Comparison of ENCODE assay signal across 26 cellular contexts in the genomic region with DNA sequence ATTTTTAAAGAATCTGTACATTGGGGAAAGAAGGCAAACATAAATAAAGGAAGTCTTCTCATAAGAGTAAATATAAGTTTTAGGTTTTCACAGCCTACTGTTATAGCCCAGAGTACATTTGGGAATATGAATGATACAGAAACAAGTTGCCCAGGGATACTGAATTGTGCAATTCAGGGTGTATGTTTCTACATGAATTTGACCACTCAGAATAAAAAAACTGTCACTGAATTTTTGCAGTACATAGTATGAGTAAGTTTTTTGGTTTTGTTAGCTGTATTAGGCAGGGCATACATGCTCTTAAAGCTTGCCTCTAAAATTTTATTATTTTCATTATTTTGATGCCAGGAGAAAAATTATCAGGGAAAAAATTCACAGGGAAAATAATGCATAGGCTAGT. TPM values are rescaled to one million over a fixed set of nuclear protein-coding genes. Genes with fewer than 3 reads are reported as not detected.
DNase-seq lines count a peak whose midpoint lies in the region; ATAC-seq and TF ChIP-seq lines count a peak whose summit lies in the region.
"Had no signal": no experiment of that assay in that cellular context is flagged by ENCODE, and none has a peak within 500 bp of the region (broad histone marks: within the 10 kb centered on the region; RNA-seq: fewer than 3 reads in every experiment).

No MANE protein-coding gene starts in this region.

- H3K4me2 ChIP-seq in Karpas-422 (ENCODE audit: low read depth, low read length, poor library complexity, severe bottlenecking), result no peak overlapping the region
- H3K4me2 ChIP-seq: PC-9 had no signal

- H3K27ac ChIP-seq in foreskin keratinocyte (no peak overlapping the region), Karpas-422 (ENCODE audit: low read length) (no peak overlapping the region)
- H3K27ac ChIP-seq: PC-9, upper lobe of left lung had no signal

- H3K9me2 ChIP-seq in Karpas-422 (replicated peaks; ENCODE audit: insufficient read depth, low read length), result no peaks in the 10 kb centered on the region

- no peaks in the 10 kb centered on the region for H3K9me3 ChIP-seq in Karpas-422 (ENCODE audit: low read length)
- H3K9me3 ChIP-seq: upper lobe of left lung had no signal

- H2AFZ ChIP-seq in Karpas-422 (ENCODE audit: low read length), result no peak overlapping the region
- H2AFZ ChIP-seq: PC-9 had no signal

- H3K9ac ChIP-seq in Karpas-422 (ENCODE audit: low read length), result no peak overlapping the region

- no peaks in the 10 kb centered on the region for H3K36me3 ChIP-seq in Karpas-422 (ENCODE audit: insufficient read depth, low read length)
- H3K36me3 ChIP-seq: upper lobe of left lung had no signal

- no peak for TF ChIP-seq CTCF in choroid plexus epithelial cell (conservative IDR thresholded peaks at IDR 0.05; ENCODE audit: low read depth, low read length)
- no peak for TF ChIP-seq CTCF in foreskin keratinocyte (conservative IDR thresholded peaks at IDR 0.05)

- H3K4me1 ChIP-seq in foreskin keratinocyte (peaks cover 4% of the 10 kb centered on the region), Karpas-422 (ENCODE audit: low read length) (peaks cover 4% of the 10 kb centered on the region; the same call in 1 of the 2 replicates)
- H3K4me1 ChIP-seq: upper lobe of left lung had no signal

- H3K27me3 ChIP-seq in foreskin keratinocyte (no peaks in the 10 kb centered on the region), Karpas-422 (ENCODE audit: low read length) (no peaks in the 10 kb centered on the region)
- H3K27me3 ChIP-seq: upper lobe of left lung had no signal

- H4K20me1 ChIP-seq in Karpas-422 (ENCODE audit: insufficient read depth, low read depth, low read length), result no peaks in the 10 kb centered on the region

- DNase-seq in AG20443 (ENCODE audit: low spot score), result peak; percentile 11
- peak; percentile 39 for DNase-seq in MV-4-11 (lab: John Stamatoyannopoulos, UW)
- DNase-seq in choroid plexus epithelial cell (ENCODE audit: low read depth), result peak; percentile 53
- DNase-seq in foreskin keratinocyte, result peak; percentile 31 to 68
- no peak for DNase-seq in activated CD8-positive, alpha-beta memory T cell treated with anti-CD3 and anti-CD28 coated beads, Interleukin-2, amount 50 U/mL, for 48 hours
- no peak for DNase-seq in mucosa of gallbladder (ENCODE audit: low spot score)
- DNase-seq in Karpas-422, result no peak
- DNase-seq: ACHN; activated B cell treated with CpG ODN at 0.5 μM for 24 hours; activated CD4-positive, alpha-beta memory T cell treated with anti-CD3 and anti-CD28 coated beads, Interleukin-2, amount 10 ng/mL, durations not matched to agents 7 days and 5 days; activated effector memory CD4-positive, alpha-beta T cell treated with anti-CD3 and anti-CD28 coated beads, Interleukin-2, amount 50 U/mL, for 16 hours; activated naive CD8-positive, alpha-beta T cell treated with anti-CD3 and anti-CD28 coated beads, Interleukin-2, amount 10 ng/mL, durations not matched to agents 7 days and 5 days; C1 segment of cervical spinal cord; DMS79 treated with DMSO at 0.1 percent for 48 hours; effector CD4-positive, alpha-beta T cell; H9; left colon; NCI-H146; NCI-H446 treated with DMSO at 0.1 percent for 48 hours; occipital lobe; PC-9; SHP77 treated with DMSO at 0.1 percent for 48 hours; small intestine; stimulated activated CD4-positive, alpha-beta T cell treated with anti-CD3 and anti-CD28 coated beads, Interleukin-1b, Interleukin-23, amount 100 ng/mL, for 48 hours; upper lobe of left lung had no signal

- H3K4me3 ChIP-seq in choroid plexus epithelial cell (ENCODE audit: low read depth, low read length) (no peak overlapping the region), Karpas-422 (ENCODE audit: low read length) (no peak overlapping the region)
- H3K4me3 ChIP-seq: PC-9, upper lobe of left lung had no signal

- peak; percentile 47 for ATAC-seq in foreskin keratinocyte
- no peak for ATAC-seq in GM21515 (IDR thresholded peaks at IDR 0.05; ENCODE audit: unreplicated experiment)
- ATAC-seq: left colon had no signal

- no peaks in the 10 kb centered on the region for H3K79me2 ChIP-seq in Karpas-422 (ENCODE audit: low read length)

RNA-seq across cellular contexts. Expression of a gene that starts 6.6 kb away (rescaled TPM):
- 43.3 and 43.9 TPM in 2 replicates for total RNA-seq in foreskin keratinocyte
- polyA plus RNA-seq in foreskin keratinocyte, result 20.5 and 23.1 TPM in 2 replicates
- total RNA-seq in mucosa of gallbladder, result 51.1 TPM
- total RNA-seq in Karpas-422 (2014; rRNA removed; shearing (Covaris generic); ENCODE audit: low replicate concordance), result 53.3 and 98.8 TPM in 2 replicates

Comparison
In these comparisons a context has a peak if more than half of its experiments do, and no peak if none do; other contexts are left out.
1. DNase-seq: peak in AG20443 (single experiment), MV-4-11 (single experiment), choroid plexus epithelial cell (single experiment) and foreskin keratinocyte (2 of 2); none in activated CD8-positive, alpha-beta memory T cell treated with anti-CD3 and anti-CD28 coated beads, Interleukin-2, amount 50 U/mL, for 48 hours (single experiment), mucosa of gallbladder (single experiment) and Karpas-422 (single experiment).